16 cellular contexts compared by ENCODE assay signal in the genomic region with DNA sequence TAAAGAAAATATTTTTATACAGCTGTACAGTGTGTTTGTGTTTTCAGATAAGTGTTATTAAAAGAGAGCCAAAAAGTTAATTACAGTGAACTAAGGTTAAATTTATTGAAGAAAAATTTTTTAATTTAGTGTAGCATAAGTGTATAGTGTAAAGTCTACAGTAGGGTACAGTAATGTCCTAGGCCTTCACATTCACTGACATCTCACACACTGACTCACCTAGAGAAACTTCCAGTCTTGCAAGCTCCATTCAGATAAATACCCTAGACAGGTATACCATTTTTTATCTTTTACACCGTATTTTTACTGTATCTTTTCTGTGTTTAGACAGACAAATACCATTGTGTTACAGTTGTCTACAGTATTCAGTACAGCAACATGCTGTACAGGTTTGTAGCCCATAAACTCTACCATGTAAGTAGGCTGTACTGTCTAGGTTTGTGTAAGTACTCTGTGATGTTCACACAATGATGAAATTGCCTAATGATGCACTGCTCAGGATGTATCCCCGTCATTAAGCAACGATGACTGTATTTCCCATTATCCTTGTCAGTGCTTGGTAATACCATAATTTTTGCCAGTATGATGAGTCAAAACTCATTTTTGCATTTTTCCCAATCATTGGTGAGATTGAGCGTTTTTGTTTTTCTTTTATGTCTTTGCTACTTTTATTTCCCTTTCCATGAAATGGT. TPM values are rescaled to one million over a fixed set of nuclear protein-coding genes. Genes with fewer than 3 reads are reported as not detected.
A peak's percentile ranks its signal among the peaks of the same experiment; 100 is the strongest.
DNase-seq lines count a peak whose midpoint lies in the region; ATAC-seq, FAIRE-seq and TF ChIP-seq lines count a peak whose summit lies in the region.
"Had no signal": no experiment of that assay in that cellular context is flagged by ENCODE, and none has a peak within 500 bp of the region (broad histone marks: within the 10 kb centered on the region; RNA-seq: fewer than 3 reads in every experiment).

No MANE protein-coding gene starts in this region.

- DNase-seq in M059J (ENCODE audit: low read depth): peak; percentile 50
- peak; percentile 88 for DNase-seq in bronchial epithelial cell (ENCODE audit: low read depth)
- DNase-seq in kidney tubule cell (ENCODE audit: low spot score): peak; percentile 27
- DNase-seq in colonic mucosa: no peak
- no peak for DNase-seq in left cardiac atrium
- DNase-seq: activated B cell treated with CpG ODN at 0.5 μM for 24 hours; activated naive CD4-positive, alpha-beta T cell treated with Interleukin-2 at 50 U/mL for 16 hours; CD8-positive, alpha-beta T cell; GDM1; NCI-H1092; NCI-H2227 treated with DMSO at 0.1 percent for 48 hours; sigmoid colon; uterus had no signal

- no peak for ATAC-seq in GM18873 (IDR thresholded peaks at IDR 0.05; ENCODE audit: low FRiP score, unreplicated experiment)
- no peak for ATAC-seq in HG03565 (IDR thresholded peaks at IDR 0.05; ENCODE audit: unreplicated experiment)
- ATAC-seq in left cardiac atrium: no peak
- ATAC-seq: CD8-positive, alpha-beta T cell had no signal

- no peaks in the 10 kb centered on the region for H3K27me3 ChIP-seq in BLaER1 treated with 17β-estradiol and CSF1 and Interleukin-3, amounts not matched to agents 10 nM and 100 nM
- H3K27me3 ChIP-seq in bronchial epithelial cell (ENCODE audit: control insufficient read depth, insufficient read depth, low read length) (no peaks in the 10 kb centered on the region), colonic mucosa (no peaks in the 10 kb centered on the region)
- H3K27me3 ChIP-seq: sigmoid colon, uterus had no signal

- no peaks in the 10 kb centered on the region for H4K20me1 ChIP-seq in BLaER1 treated with 17β-estradiol and CSF1 and Interleukin-3, amounts not matched to agents 10 nM and 100 nM

- intact Hi-C loops in colonic mucosa (cut with DNase I): no loop called here
- intact Hi-C loops in left cardiac atrium (cut with DNase I): no loop called here

- no peak overlapping the region for H3K4me3 ChIP-seq in BLaER1 treated with 17β-estradiol and CSF1 and Interleukin-3, amounts not matched to agents 10 nM and 100 nM
- H3K4me3 ChIP-seq in bronchial epithelial cell (ENCODE audit: low read depth, low read length) (no peak overlapping the region), colonic mucosa (no peak overlapping the region)
- H3K4me3 ChIP-seq: sigmoid colon, uterus had no signal

- peaks cover 0 to 4% (median 0%) of the 10 kb centered on the region in 11 experiments; a peak in 2 of 22 replicates for H3K36me3 ChIP-seq in BLaER1 treated with 17β-estradiol and CSF1 and Interleukin-3, amounts not matched to agents 10 nM and 100 nM
- no peaks in the 10 kb centered on the region for H3K36me3 ChIP-seq in bronchial epithelial cell (ENCODE audit: control insufficient read depth, insufficient read depth, low read length)
- H3K36me3 ChIP-seq in colonic mucosa: no peaks in the 10 kb centered on the region
- H3K36me3 ChIP-seq: sigmoid colon, uterus had no signal

- H3K27ac ChIP-seq in BLaER1 treated with 17β-estradiol and CSF1 and Interleukin-3, amounts not matched to agents 10 nM and 100 nM: peak overlapping the region in 5 of 11 experiments; percentile 19 to 33 (median 23); a peak in 5 of 22 replicates
- H3K27ac ChIP-seq in colonic mucosa: no peak overlapping the region
- H3K27ac ChIP-seq: sigmoid colon, uterus had no signal

- FAIRE-seq in bronchial epithelial cell (lab: Jason Lieb, UNC): no peak

- no peak for TF ChIP-seq CTCF in bronchial epithelial cell (IDR thresholded peaks at IDR 0.05; ENCODE audit: insufficient read depth, low read length, severe bottlenecking)
- TF ChIP-seq CTCF in colonic mucosa (IDR thresholded peaks at IDR 0.05): no peak

- peaks cover 0 to 15% (median 11%) of the 10 kb centered on the region in 11 experiments; a peak in 10 of 22 replicates for H3K9me3 ChIP-seq in BLaER1 treated with 17β-estradiol and CSF1 and Interleukin-3, amounts not matched to agents 10 nM and 100 nM (replicated peaks in 1 of 11)
- no peaks in the 10 kb centered on the region for H3K9me3 ChIP-seq in colonic mucosa
- H3K9me3 ChIP-seq: sigmoid colon, uterus had no signal

- peaks cover 41 to 68% (median 60%) of the 10 kb centered on the region in 10 experiments for H3K4me1 ChIP-seq in BLaER1 treated with 17β-estradiol and CSF1 and Interleukin-3, amounts not matched to agents 10 nM and 100 nM
- no peaks in the 10 kb centered on the region for H3K4me1 ChIP-seq in colonic mucosa
- H3K4me1 ChIP-seq: sigmoid colon, uterus had no signal

- no peak overlapping the region for H3K9ac ChIP-seq in BLaER1 treated with 17β-estradiol and CSF1 and Interleukin-3, amounts not matched to agents 10 nM and 100 nM
- H3K9ac ChIP-seq in colonic mucosa (ENCODE audit: low read depth in 2 of 2, low read length in 2 of 2): no peak overlapping the region

- peak overlapping the region in 10 of 11 experiments; percentile 36 to 90 (median 70); a peak in 19 of 22 replicates for H3K4me2 ChIP-seq in BLaER1 treated with 17β-estradiol and CSF1 and Interleukin-3, amounts not matched to agents 10 nM and 100 nM

RNA-seq across cellular contexts. Expression of a gene that starts 48.2 kb away (rescaled TPM):
- total RNA-seq in M059J (2014; rRNA removed; shearing (Covaris generic)): 31.0 and 36.9 TPM in 2 replicates
- total RNA-seq in bronchial epithelial cell (46.6 and 61.7 TPM in 2 replicates), colonic mucosa (10 to 100 TPM; 20.1 to 55.7 TPM), left cardiac atrium (10 to 100 TPM; 13.4 to 13.8 TPM)

Comparison
In these comparisons a context has a peak if more than half of its experiments do, and no peak if none do; other contexts are left out.
1. DNase-seq: peak in M059J (single experiment), bronchial epithelial cell (single experiment) and kidney tubule cell (single experiment); none in colonic mucosa (single experiment) and left cardiac atrium (single experiment).